In the genomic region with DNA sequence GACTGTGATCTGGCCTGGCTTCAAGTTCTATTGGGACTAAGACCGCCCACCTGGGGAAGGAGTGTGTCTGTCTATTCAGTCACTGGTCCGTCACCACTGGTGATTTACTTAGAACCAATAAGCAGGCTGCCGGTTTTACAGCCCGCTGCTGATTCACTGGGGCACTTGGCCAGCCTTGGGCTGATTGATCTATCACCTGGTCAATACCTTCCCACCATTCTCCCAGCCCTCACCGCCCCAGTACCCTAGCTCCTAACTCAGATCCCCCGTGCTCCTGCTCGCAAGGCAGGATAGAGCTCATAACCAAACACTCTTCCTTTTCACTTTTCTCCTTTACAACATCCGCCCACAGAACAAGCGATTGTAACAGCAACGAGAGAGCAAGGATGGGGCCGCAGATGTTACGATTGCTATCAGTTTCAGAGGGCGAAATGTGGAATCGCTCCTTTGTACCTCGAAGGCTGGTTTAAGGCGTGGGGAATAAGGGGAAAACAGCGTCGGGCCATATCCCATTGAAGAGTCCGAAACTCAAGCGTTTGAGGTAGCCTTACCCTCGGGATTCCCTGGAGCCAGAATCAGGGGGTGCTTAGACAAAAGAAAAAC, we compare ENCODE assay signal across 1 cellular context.
TF ChIP-seq lines count a peak whose summit lies in the region.

No MANE protein-coding gene starts in this region.

TF ChIP-seq in GM12878, 131 proteins besides CTCF, POLR2A, EP300 and RAD21 (continues in another document):
- TF ChIP-seq ZNF217 (IDR thresholded peaks at IDR 0.05) (no peak), CBFB (IDR thresholded peaks at IDR 0.05; ENCODE audit: low read depth) (no peak), NR2C2 (IDR thresholded peaks at IDR 0.05; ENCODE audit: borderline replicate concordance, control insufficient read depth, insufficient read length, low read depth) (no peak), JUNB (IDR thresholded peaks at IDR 0.05) (0 out of 2 replicates have a peak, but pooled peaks have one; percentile 10), ZNF384 (IDR thresholded peaks at IDR 0.05; ENCODE audit: borderline replicate concordance, low read depth, low read length) (no peak), TCF7 (IDR thresholded peaks at IDR 0.05; ENCODE audit: borderline replicate concordance) (no peak), BMI1 (IDR thresholded peaks at IDR 0.05; ENCODE audit: borderline replicate concordance) (no peak), CHD2 (IDR thresholded peaks at IDR 0.05; ENCODE audit: borderline replicate concordance, low read depth, low read length) (no peak), EED (IDR thresholded peaks at IDR 0.05; ENCODE audit: low read depth) (no peak), ZSCAN29 (IDR thresholded peaks at IDR 0.05) (no peak), CREM (IDR thresholded peaks at IDR 0.05; ENCODE audit: low read depth) (peak; percentile 14; the same call in 1 of the 2 replicates), NR2F1 (conservative IDR thresholded peaks at IDR 0.05) (no peak), TAF1 (IDR thresholded peaks at IDR 0.05; ENCODE audit: borderline replicate concordance, low read depth, low read length) (no peak), NFXL1 (IDR thresholded peaks at IDR 0.05; ENCODE audit: borderline replicate concordance) (no peak), ZNF622 (IDR thresholded peaks at IDR 0.05) (no peak), HDAC2 (IDR thresholded peaks at IDR 0.05) (no peak), GATAD2B (conservative IDR thresholded peaks at IDR 0.05; ENCODE audit: low read depth) (no peak), STAT3 (IDR thresholded peaks at IDR 0.05; ENCODE audit: low read depth, low read length) (no peak), POLR2AphosphoS5 (IDR thresholded peaks at IDR 0.05; ENCODE audit: low read length) (no peak; the same call in 1 of the 2 replicates), LARP7 (IDR thresholded peaks at IDR 0.05) (no peak), HDGF (IDR thresholded peaks at IDR 0.05) (0 out of 2 replicates have a peak, but pooled peaks have one; percentile 63), HCFC1 (IDR thresholded peaks at IDR 0.05; ENCODE audit: low read length) (no peak), STAT1 (conservative IDR thresholded peaks at IDR 0.05) (no peak), RCOR1 (conservative IDR thresholded peaks at IDR 0.05; ENCODE audit: low read depth, low read length) (no peak), RAD51 (IDR thresholded peaks at IDR 0.05) (no peak), JUND (IDR thresholded peaks at IDR 0.05; ENCODE audit: low read depth, low read length) (no peak), SIN3A (IDR thresholded peaks at IDR 0.05; ENCODE audit: low read depth, low read length) (0 out of 2 replicates have a peak, but pooled peaks have one; percentile 19), BCL11A (IDR thresholded peaks at IDR 0.05; ENCODE audit: low read depth, low read length) (no peak), NR2C1 (IDR thresholded peaks at IDR 0.05) (no peak), FOXK2 (IDR thresholded peaks at IDR 0.05) (no peak), TCF3 (IDR thresholded peaks at IDR 0.05; ENCODE audit: borderline replicate concordance, insufficient read depth, low read depth, low read length) (no peak), TCF12 (IDR thresholded peaks at IDR 0.05; ENCODE audit: low read depth, low read length) (no peak), ZBED1 (IDR thresholded peaks at IDR 0.05; ENCODE audit: borderline replicate concordance) (0 out of 2 replicates have a peak, but pooled peaks have one; percentile 28), ZNF207 (IDR thresholded peaks at IDR 0.05; ENCODE audit: borderline replicate concordance) (no peak), RELA (IDR thresholded peaks at IDR 0.05; ENCODE audit: borderline replicate concordance, partially characterized antibody) (no peak), IKZF1 (conservative IDR thresholded peaks at IDR 0.05) (no peak), MYB (IDR thresholded peaks at IDR 0.05; ENCODE audit: borderline replicate concordance, low read depth, low read length) (no peak), SMAD5 (IDR thresholded peaks at IDR 0.05; ENCODE audit: low read depth) (0 out of 2 replicates have a peak, but pooled peaks have one; percentile 20), MXI1 (IDR thresholded peaks at IDR 0.05; ENCODE audit: low read depth, low read length) (no peak), CBX5 (IDR thresholded peaks at IDR 0.05; ENCODE audit: low read depth) (no peak)
- TF ChIP-seq, protein P1, sequence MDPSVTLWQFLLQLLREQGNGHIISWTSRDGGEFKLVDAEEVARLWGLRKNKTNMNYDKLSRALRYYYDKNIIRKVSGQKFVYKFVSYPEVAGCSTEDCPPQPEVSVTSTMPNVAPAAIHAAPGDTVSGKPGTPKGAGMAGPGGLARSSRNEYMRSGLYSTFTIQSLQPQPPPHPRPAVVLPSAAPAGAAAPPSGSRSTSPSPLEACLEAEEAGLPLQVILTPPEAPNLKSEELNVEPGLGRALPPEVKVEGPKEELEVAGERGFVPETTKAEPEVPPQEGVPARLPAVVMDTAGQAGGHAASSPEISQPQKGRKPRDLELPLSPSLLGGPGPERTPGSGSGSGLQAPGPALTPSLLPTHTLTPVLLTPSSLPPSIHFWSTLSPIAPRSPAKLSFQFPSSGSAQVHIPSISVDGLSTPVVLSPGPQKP (IDR thresholded peaks at IDR 0.05; ENCODE audit: low read depth, low read length), result no peak
- TF ChIP-seq, protein P2, sequence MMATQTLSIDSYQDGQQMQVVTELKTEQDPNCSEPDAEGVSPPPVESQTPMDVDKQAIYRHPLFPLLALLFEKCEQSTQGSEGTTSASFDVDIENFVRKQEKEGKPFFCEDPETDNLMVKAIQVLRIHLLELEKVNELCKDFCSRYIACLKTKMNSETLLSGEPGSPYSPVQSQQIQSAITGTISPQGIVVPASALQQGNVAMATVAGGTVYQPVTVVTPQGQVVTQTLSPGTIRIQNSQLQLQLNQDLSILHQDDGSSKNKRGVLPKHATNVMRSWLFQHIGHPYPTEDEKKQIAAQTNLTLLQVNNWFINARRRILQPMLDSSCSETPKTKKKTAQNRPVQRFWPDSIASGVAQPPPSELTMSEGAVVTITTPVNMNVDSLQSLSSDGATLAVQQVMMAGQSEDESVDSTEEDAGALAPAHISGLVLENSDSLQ (IDR thresholded peaks at IDR 0.05), result peak; percentile 91
- TF ChIP-seq, protein P3, sequence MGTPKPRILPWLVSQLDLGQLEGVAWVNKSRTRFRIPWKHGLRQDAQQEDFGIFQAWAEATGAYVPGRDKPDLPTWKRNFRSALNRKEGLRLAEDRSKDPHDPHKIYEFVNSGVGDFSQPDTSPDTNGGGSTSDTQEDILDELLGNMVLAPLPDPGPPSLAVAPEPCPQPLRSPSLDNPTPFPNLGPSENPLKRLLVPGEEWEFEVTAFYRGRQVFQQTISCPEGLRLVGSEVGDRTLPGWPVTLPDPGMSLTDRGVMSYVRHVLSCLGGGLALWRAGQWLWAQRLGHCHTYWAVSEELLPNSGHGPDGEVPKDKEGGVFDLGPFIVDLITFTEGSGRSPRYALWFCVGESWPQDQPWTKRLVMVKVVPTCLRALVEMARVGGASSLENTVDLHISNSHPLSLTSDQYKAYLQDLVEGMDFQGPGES (IDR thresholded peaks at IDR 0.05), result no peak
- TF ChIP-seq, protein P4, sequence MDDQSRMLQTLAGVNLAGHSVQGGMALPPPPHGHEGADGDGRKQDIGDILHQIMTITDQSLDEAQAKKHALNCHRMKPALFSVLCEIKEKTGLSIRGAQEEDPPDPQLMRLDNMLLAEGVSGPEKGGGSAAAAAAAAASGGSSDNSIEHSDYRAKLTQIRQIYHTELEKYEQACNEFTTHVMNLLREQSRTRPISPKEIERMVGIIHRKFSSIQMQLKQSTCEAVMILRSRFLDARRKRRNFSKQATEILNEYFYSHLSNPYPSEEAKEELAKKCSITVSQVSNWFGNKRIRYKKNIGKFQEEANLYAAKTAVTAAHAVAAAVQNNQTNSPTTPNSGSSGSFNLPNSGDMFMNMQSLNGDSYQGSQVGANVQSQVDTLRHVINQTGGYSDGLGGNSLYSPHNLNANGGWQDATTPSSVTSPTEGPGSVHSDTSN (IDR thresholded peaks at IDR 0.05; ENCODE audit: insufficient replicate concordance, low read depth, low read length), result peak; percentile 71
- TF ChIP-seq, protein P5, sequence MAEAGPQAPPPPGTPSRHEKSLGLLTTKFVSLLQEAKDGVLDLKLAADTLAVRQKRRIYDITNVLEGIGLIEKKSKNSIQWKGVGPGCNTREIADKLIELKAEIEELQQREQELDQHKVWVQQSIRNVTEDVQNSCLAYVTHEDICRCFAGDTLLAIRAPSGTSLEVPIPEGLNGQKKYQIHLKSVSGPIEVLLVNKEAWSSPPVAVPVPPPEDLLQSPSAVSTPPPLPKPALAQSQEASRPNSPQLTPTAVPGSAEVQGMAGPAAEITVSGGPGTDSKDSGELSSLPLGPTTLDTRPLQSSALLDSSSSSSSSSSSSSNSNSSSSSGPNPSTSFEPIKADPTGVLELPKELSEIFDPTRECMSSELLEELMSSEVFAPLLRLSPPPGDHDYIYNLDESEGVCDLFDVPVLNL (IDR thresholded peaks at IDR 0.05; ENCODE audit: low read depth, low read length), result no peak
- TF ChIP-seq, protein P6, sequence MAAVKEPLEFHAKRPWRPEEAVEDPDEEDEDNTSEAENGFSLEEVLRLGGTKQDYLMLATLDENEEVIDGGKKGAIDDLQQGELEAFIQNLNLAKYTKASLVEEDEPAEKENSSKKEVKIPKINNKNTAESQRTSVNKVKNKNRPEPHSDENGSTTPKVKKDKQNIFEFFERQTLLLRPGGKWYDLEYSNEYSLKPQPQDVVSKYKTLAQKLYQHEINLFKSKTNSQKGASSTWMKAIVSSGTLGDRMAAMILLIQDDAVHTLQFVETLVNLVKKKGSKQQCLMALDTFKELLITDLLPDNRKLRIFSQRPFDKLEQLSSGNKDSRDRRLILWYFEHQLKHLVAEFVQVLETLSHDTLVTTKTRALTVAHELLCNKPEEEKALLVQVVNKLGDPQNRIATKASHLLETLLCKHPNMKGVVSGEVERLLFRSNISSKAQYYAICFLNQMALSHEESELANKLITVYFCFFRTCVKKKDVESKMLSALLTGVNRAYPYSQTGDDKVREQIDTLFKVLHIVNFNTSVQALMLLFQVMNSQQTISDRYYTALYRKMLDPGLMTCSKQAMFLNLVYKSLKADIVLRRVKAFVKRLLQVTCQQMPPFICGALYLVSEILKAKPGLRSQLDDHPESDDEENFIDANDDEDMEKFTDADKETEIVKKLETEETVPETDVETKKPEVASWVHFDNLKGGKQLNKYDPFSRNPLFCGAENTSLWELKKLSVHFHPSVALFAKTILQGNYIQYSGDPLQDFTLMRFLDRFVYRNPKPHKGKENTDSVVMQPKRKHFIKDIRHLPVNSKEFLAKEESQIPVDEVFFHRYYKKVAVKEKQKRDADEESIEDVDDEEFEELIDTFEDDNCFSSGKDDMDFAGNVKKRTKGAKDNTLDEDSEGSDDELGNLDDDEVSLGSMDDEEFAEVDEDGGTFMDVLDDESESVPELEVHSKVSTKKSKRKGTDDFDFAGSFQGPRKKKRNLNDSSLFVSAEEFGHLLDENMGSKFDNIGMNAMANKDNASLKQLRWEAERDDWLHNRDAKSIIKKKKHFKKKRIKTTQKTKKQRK (IDR thresholded peaks at IDR 0.05; ENCODE audit: low read depth, low read length), result no peak
- TF ChIP-seq, protein P7, sequence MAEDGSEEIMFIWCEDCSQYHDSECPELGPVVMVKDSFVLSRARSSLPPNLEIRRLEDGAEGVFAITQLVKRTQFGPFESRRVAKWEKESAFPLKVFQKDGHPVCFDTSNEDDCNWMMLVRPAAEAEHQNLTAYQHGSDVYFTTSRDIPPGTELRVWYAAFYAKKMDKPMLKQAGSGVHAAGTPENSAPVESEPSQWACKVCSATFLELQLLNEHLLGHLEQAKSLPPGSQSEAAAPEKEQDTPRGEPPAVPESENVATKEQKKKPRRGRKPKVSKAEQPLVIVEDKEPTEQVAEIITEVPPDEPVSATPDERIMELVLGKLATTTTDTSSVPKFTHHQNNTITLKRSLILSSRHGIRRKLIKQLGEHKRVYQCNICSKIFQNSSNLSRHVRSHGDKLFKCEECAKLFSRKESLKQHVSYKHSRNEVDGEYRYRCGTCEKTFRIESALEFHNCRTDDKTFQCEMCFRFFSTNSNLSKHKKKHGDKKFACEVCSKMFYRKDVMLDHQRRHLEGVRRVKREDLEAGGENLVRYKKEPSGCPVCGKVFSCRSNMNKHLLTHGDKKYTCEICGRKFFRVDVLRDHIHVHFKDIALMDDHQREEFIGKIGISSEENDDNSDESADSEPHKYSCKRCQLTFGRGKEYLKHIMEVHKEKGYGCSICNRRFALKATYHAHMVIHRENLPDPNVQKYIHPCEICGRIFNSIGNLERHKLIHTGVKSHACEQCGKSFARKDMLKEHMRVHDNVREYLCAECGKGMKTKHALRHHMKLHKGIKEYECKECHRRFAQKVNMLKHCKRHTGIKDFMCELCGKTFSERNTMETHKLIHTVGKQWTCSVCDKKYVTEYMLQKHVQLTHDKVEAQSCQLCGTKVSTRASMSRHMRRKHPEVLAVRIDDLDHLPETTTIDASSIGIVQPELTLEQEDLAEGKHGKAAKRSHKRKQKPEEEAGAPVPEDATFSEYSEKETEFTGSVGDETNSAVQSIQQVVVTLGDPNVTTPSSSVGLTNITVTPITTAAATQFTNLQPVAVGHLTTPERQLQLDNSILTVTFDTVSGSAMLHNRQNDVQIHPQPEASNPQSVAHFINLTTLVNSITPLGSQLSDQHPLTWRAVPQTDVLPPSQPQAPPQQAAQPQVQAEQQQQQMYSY (CRISPR knock-in tag; IDR thresholded peaks at IDR 0.05), result no peak
- TF ChIP-seq, protein P8, sequence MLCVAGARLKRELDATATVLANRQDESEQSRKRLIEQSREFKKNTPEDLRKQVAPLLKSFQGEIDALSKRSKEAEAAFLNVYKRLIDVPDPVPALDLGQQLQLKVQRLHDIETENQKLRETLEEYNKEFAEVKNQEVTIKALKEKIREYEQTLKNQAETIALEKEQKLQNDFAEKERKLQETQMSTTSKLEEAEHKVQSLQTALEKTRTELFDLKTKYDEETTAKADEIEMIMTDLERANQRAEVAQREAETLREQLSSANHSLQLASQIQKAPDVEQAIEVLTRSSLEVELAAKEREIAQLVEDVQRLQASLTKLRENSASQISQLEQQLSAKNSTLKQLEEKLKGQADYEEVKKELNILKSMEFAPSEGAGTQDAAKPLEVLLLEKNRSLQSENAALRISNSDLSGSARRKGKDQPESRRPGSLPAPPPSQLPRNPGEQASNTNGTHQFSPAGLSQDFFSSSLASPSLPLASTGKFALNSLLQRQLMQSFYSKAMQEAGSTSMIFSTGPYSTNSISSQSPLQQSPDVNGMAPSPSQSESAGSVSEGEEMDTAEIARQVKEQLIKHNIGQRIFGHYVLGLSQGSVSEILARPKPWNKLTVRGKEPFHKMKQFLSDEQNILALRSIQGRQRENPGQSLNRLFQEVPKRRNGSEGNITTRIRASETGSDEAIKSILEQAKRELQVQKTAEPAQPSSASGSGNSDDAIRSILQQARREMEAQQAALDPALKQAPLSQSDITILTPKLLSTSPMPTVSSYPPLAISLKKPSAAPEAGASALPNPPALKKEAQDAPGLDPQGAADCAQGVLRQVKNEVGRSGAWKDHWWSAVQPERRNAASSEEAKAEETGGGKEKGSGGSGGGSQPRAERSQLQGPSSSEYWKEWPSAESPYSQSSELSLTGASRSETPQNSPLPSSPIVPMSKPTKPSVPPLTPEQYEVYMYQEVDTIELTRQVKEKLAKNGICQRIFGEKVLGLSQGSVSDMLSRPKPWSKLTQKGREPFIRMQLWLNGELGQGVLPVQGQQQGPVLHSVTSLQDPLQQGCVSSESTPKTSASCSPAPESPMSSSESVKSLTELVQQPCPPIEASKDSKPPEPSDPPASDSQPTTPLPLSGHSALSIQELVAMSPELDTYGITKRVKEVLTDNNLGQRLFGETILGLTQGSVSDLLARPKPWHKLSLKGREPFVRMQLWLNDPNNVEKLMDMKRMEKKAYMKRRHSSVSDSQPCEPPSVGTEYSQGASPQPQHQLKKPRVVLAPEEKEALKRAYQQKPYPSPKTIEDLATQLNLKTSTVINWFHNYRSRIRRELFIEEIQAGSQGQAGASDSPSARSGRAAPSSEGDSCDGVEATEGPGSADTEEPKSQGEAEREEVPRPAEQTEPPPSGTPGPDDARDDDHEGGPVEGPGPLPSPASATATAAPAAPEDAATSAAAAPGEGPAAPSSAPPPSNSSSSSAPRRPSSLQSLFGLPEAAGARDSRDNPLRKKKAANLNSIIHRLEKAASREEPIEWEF (IDR thresholded peaks at IDR 0.05; ENCODE audit: insufficient replicate concordance, low read depth, low read length), result peak; percentile 50
